8 cellular contexts compared by ENCODE assay signal in genomic region chr4:3955361-3956164, GRCh38.
DNase-seq lines count a peak whose midpoint lies in the region; ATAC-seq and TF ChIP-seq lines count a peak whose summit lies in the region.
"Not testable (repeated sequence)": the region's sequence is repeated elsewhere in the genome, so short reads cannot be mapped to it uniquely, and the experiment has no call there.

No MANE protein-coding gene starts in this region.

- CTCF ChIA-PET in BJ (lab: Yijun Ruan, JAX): not testable (repeated sequence)

- POLR2A ChIA-PET in BJ (lab: Charles Lee): not testable (repeated sequence)

- DNase-seq in BJ (ENCODE audit: low read depth) (peak; percentile 93), NCI-H526 (lab: John Stamatoyannopoulos, UW) (peak; percentile 99 to 100), cortex of kidney (lab: John Stamatoyannopoulos, UW) (peak; percentile 93), left lobe of liver (ENCODE audit: low spot score) (peak; percentile 100)
- DNase-seq in activated CD4-positive, alpha-beta T cell treated with anti-CD3 and anti-CD28 coated beads, Interleukin-2, amount 50 U/mL, for 1 hour: peak; percentile 98
- peak; percentile 98 for DNase-seq in stimulated activated CD4-positive, alpha-beta T cell treated with anti-CD3 and anti-CD28 coated beads, Interleukin-2, amount 100 ng/mL, for 4 hours (ENCODE audit: low read depth)

- not testable (repeated sequence) for TF ChIP-seq CTCF in BJ (IDR thresholded peaks at IDR 0.05; ENCODE audit: insufficient read depth, low read depth, low read length)

- not testable (repeated sequence) for H3K27me3 ChIP-seq in BJ (ENCODE audit: control insufficient read depth, insufficient read depth, low read length)

- peak overlapping the region; percentile 75 for H3K4me3 ChIP-seq in BJ (ENCODE audit: low read depth, low read length)

- H3K36me3 ChIP-seq in BJ (ENCODE audit: control insufficient read depth, insufficient read depth, low read length): not testable (repeated sequence)

- ATAC-seq in GM19328 (IDR thresholded peaks at IDR 0.05; ENCODE audit: unreplicated experiment): peak; percentile 100
- ATAC-seq in HG03469 (IDR thresholded peaks at IDR 0.05; ENCODE audit: unreplicated experiment): peak; percentile 94
- peak; percentile 100 for ATAC-seq in left lobe of liver

Comparison
In these comparisons a context has a peak if more than half of its experiments do, and no peak if none do; other contexts are left out.
1. Peak in every context shown above with its lines: DNase-seq, ATAC-seq and H3K4me3 ChIP-seq.